ENCODE assay signal across 11 cellular contexts in genomic region chr3:88189361-88189810, GRCh38. TPM values are rescaled to one million over a fixed set of nuclear protein-coding genes. Genes with fewer than 3 reads are reported as not detected.
DNase-seq lines count a peak whose midpoint lies in the region; ATAC-seq lines count a peak whose summit lies in the region.
"Had no signal": no experiment of that assay in that cellular context is flagged by ENCODE, and none has a peak within 500 bp of the region (broad histone marks: within the 10 kb centered on the region; RNA-seq: fewer than 3 reads in every experiment).

No MANE protein-coding gene starts in this region.

- peak overlapping the region; percentile 95 for H2AFZ ChIP-seq in ACC112 (ENCODE audit: low read length, unreplicated experiment)

- H3K4me3 Mint-ChIP-seq in activated T-helper 1 cell treated with anti-CD3 and anti-CD28 coated beads, Interleukin-12 subunit alpha, Interleukin-12 subunit beta, Interleukin-2, Interleukin-4 antibody, amounts not matched to agents 30 ng/mL and 10 ng/mL and 1 ng/mL, durations not matched to agents 14 hours and 24 hours and 36 hours: no peak overlapping the region
- H3K4me3 Mint-ChIP-seq: CD4-positive, CD25-positive, alpha-beta regulatory T cell; dendritic cell treated with granulocyte-macrophage colony-stimulating factor and Interleukin-4, amounts not matched to agents 40 ng/mL and 50 ng/mL, for 4 days had no signal

- no peaks in the 10 kb centered on the region for H3K36me3 Mint-ChIP-seq in activated T-helper 1 cell treated with anti-CD3 and anti-CD28 coated beads, Interleukin-12 subunit alpha, Interleukin-12 subunit beta, Interleukin-2, Interleukin-4 antibody, amounts not matched to agents 30 ng/mL and 10 ng/mL and 1 ng/mL, durations not matched to agents 14 hours and 24 hours and 36 hours (ENCODE audit: low read depth)
- H3K36me3 Mint-ChIP-seq: CD4-positive, CD25-positive, alpha-beta regulatory T cell had no signal

- no peaks in the 10 kb centered on the region for H3K79me2 ChIP-seq in ACC112 (ENCODE audit: control insufficient read depth, insufficient read depth, low read length, unreplicated experiment)

- H3K36me3 ChIP-seq in ACC112 (ENCODE audit: insufficient read depth, low read length): no peaks in the 10 kb centered on the region
- H3K36me3 ChIP-seq: transverse colon had no signal

- no peak overlapping the region for H3K27ac Mint-ChIP-seq in activated T-helper 1 cell treated with anti-CD3 and anti-CD28 coated beads, Interleukin-12 subunit alpha, Interleukin-12 subunit beta, Interleukin-2, Interleukin-4 antibody, amounts not matched to agents 30 ng/mL and 10 ng/mL and 1 ng/mL, durations not matched to agents 14 hours and 24 hours and 36 hours
- H3K27ac Mint-ChIP-seq: CD4-positive, CD25-positive, alpha-beta regulatory T cell; dendritic cell treated with granulocyte-macrophage colony-stimulating factor and Interleukin-4, amounts not matched to agents 40 ng/mL and 50 ng/mL, for 4 days had no signal

- H3K9me3 Mint-ChIP-seq in activated T-helper 1 cell treated with anti-CD3 and anti-CD28 coated beads, Interleukin-12 subunit alpha, Interleukin-12 subunit beta, Interleukin-2, Interleukin-4 antibody, amounts not matched to agents 30 ng/mL and 10 ng/mL and 1 ng/mL, durations not matched to agents 14 hours and 24 hours and 36 hours: peaks cover 6% of the 10 kb centered on the region
- H3K9me3 Mint-ChIP-seq: dendritic cell treated with granulocyte-macrophage colony-stimulating factor and Interleukin-4, amounts not matched to agents 40 ng/mL and 50 ng/mL, for 4 days had no signal

- DNase-seq in NCI-H2227 (lab: John Stamatoyannopoulos, UW; ENCODE audit: unreplicated experiment) (peak; percentile 42), NCI-H2081 treated with DMSO at 0.1 percent for 48 hours (lab: John Stamatoyannopoulos, UW) (no peak), NCI-H524 treated with DMSO at 0.1 percent for 48 hours (lab: John Stamatoyannopoulos, UW) (no peak)
- DNase-seq in activated T-helper 1 cell treated with anti-CD3 and anti-CD28 coated beads, Interleukin-12 subunit alpha, Interleukin-12 subunit beta, Interleukin-2, Interleukin-4 antibody, amounts not matched to agents 30 ng/mL and 10 ng/mL and 1 ng/mL, durations not matched to agents 14 hours and 24 hours and 36 hours (ENCODE audit: low spot score): no peak
- no peak for DNase-seq in activated CD8-positive, alpha-beta memory T cell treated with anti-CD3 and anti-CD28 coated beads, Interleukin-2, amount 50 U/mL, for 48 hours
- DNase-seq: transverse colon had no signal

- H3K4me1 Mint-ChIP-seq in activated T-helper 1 cell treated with anti-CD3 and anti-CD28 coated beads, Interleukin-12 subunit alpha, Interleukin-12 subunit beta, Interleukin-2, Interleukin-4 antibody, amounts not matched to agents 30 ng/mL and 10 ng/mL and 1 ng/mL, durations not matched to agents 14 hours and 24 hours and 36 hours (ENCODE audit: low read depth): peaks cover 5% of the 10 kb centered on the region

- ATAC-seq in GM18868 (IDR thresholded peaks at IDR 0.05; ENCODE audit: unreplicated experiment): peak; percentile 99
- ATAC-seq in HG02763 (IDR thresholded peaks at IDR 0.05; ENCODE audit: unreplicated experiment): peak; percentile 94

- peaks cover 9% of the 10 kb centered on the region for H3K4me1 ChIP-seq in ACC112 (ENCODE audit: control insufficient read depth, insufficient read depth, low read length, unreplicated experiment)
- H3K4me1 ChIP-seq: transverse colon had no signal

- H3K27me3 ChIP-seq in ACC112 (ENCODE audit: insufficient read depth, low read length): no peaks in the 10 kb centered on the region
- H3K27me3 ChIP-seq: transverse colon had no signal

- intact Hi-C loops in activated T-helper 1 cell treated with anti-CD3 and anti-CD28 coated beads, Interleukin-12 subunit alpha, Interleukin-12 subunit beta, Interleukin-2, Interleukin-4 antibody, amounts not matched to agents 30 ng/mL and 10 ng/mL and 1 ng/mL, durations not matched to agents 14 hours and 24 hours and 36 hours (cut with micrococcal nuclease): no loop called here

- no peaks in the 10 kb centered on the region for H3K27me3 Mint-ChIP-seq in activated T-helper 1 cell treated with anti-CD3 and anti-CD28 coated beads, Interleukin-12 subunit alpha, Interleukin-12 subunit beta, Interleukin-2, Interleukin-4 antibody, amounts not matched to agents 30 ng/mL and 10 ng/mL and 1 ng/mL, durations not matched to agents 14 hours and 24 hours and 36 hours (ENCODE audit: insufficient read depth)
- H3K27me3 Mint-ChIP-seq: CD4-positive, CD25-positive, alpha-beta regulatory T cell had no signal

- no peak overlapping the region; the same call in 1 of the 2 replicates for H3K27ac ChIP-seq in ACC112 (ENCODE audit: low read depth, low read length)
- H3K27ac ChIP-seq: transverse colon had no signal

- H3K4me3 ChIP-seq in ACC112 (ENCODE audit: low read depth, low read length): no peak overlapping the region
- H3K4me3 ChIP-seq: transverse colon had no signal

RNA-seq across cellular contexts. Expression of gene C3orf38, which starts 39.6 kb away (rescaled TPM):
- total RNA-seq in activated T-helper 1 cell treated with anti-CD3 and anti-CD28 coated beads, Interleukin-12 subunit alpha, Interleukin-12 subunit beta, Interleukin-2, Interleukin-4 antibody, amounts not matched to agents 30 ng/mL and 10 ng/mL and 1 ng/mL, durations not matched to agents 14 hours and 24 hours and 36 hours: 21.5 and 23.7 TPM in 2 replicates
